Comparison of ENCODE assay signal across 2 cellular contexts in the genomic region with DNA sequence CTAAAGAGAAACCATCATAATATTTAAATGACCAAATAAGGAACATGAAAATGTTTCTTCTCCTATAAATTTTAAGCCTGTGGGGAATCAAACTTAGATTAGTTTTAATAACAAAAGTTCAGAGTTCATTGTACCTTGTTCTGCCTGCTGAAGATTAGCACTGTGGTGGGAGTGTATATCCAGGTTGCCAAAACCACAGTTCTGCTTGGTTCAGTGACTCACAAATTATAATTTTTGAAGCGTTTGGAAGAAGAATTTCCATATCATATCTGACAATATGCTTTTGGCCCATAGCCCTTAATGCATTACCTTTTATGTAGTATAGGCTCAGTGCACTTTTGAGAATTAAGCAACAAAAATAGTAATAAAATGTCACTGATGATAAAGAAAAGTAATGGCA.
TF ChIP-seq lines count a peak whose summit lies in the region.

No MANE protein-coding gene starts in this region.

TF ChIP-seq in liver, 16 proteins besides CTCF, POLR2A, EP300 and RAD21 (continued from another document):
- TF ChIP-seq RXRA (IDR thresholded peaks at IDR 0.05) (peak; percentile 39 to 57), SP1 (IDR thresholded peaks at IDR 0.05) (peak; percentile 25)
TF ChIP-seq in liver: peak in this region for 3.

TF ChIP-seq in HepG2, 621 proteins besides CTCF, POLR2A, EP300 and RAD21 (continued from another document):
- no peak for TF ChIP-seq ZNF766 (CRISPR knock-in tag; IDR thresholded peaks at IDR 0.05; ENCODE audit: borderline replicate concordance)
- TF ChIP-seq SMYD3 (CRISPR knock-in tag; IDR thresholded peaks at IDR 0.05): no peak
- TF ChIP-seq ZHX2 (IDR thresholded peaks at IDR 0.05; ENCODE audit: low read depth): no peak
- no peak for TF ChIP-seq ZHX2 (CRISPR knock-in tag; IDR thresholded peaks at IDR 0.05; ENCODE audit: borderline replicate concordance)
